In genomic region chr4:110201502-110201901, GRCh38 we compare ENCODE assay signal across 22 cellular contexts. TPM values are rescaled to one million over a fixed set of nuclear protein-coding genes. Genes with fewer than 3 reads are reported as not detected.
DNase-seq lines count a peak whose midpoint lies in the region; ATAC-seq and TF ChIP-seq lines count a peak whose summit lies in the region.
"Had no signal": no experiment of that assay in that cellular context is flagged by ENCODE, and none has a peak within 500 bp of the region (broad histone marks: within the 10 kb centered on the region; RNA-seq: fewer than 3 reads in every experiment).

No MANE protein-coding gene starts in this region.

- H3K9me2 ChIP-seq in GM23338 (ENCODE audit: insufficient read depth) = peaks cover 9% of the 10 kb centered on the region; the same call in 1 of the 2 replicates
- H3K9me2 ChIP-seq: SK-N-SH had no signal

- H2AFZ ChIP-seq in GM23338 = peak overlapping the region; percentile 93; the same call in 1 of the 2 replicates
- H2AFZ ChIP-seq: PC-9 had no signal

- no peak overlapping the region for H3K4me3 ChIP-seq in GM23338
- H3K4me3 ChIP-seq: PC-9 had no signal

- no peak overlapping the region for H3K4me2 ChIP-seq in GM23338
- H3K4me2 ChIP-seq: PC-9, SK-N-SH had no signal

- H3K27me3 Mint-ChIP-seq in GM23338 (ENCODE audit: insufficient read depth, low read depth, poor library complexity) = peaks cover 9% of the 10 kb centered on the region
- no peaks in the 10 kb centered on the region for H3K27me3 Mint-ChIP-seq in nephron (ENCODE audit: low read depth)

- no peak for ATAC-seq in GM23338

- no peaks in the 10 kb centered on the region for H3K27me3 ChIP-seq in GM23338 (ENCODE audit: insufficient read depth)
- H3K27me3 ChIP-seq: BE2C had no signal

- H3K9me3 Mint-ChIP-seq in GM23338 (peaks cover 2% of the 10 kb centered on the region; the same call in 2 of the 3 replicates), nephron (no peaks in the 10 kb centered on the region)
- H3K9me3 Mint-ChIP-seq: IgD-negative memory B cell had no signal

- peaks cover 4% of the 10 kb centered on the region; the same call in 2 of the 3 replicates for H3K36me3 Mint-ChIP-seq in GM23338 (ENCODE audit: low read depth)
- H3K36me3 Mint-ChIP-seq in nephron (ENCODE audit: low read depth) = no peaks in the 10 kb centered on the region
- H3K36me3 Mint-ChIP-seq: CD4-positive, CD25-positive, alpha-beta regulatory T cell; IgD-negative memory B cell had no signal

- H3K4me1 ChIP-seq in GM23338 (ENCODE audit: insufficient read depth) = peaks cover 16% of the 10 kb centered on the region

- H3K4me1 Mint-ChIP-seq in GM23338 (peaks cover 16% of the 10 kb centered on the region; the same call in 2 of the 3 replicates), nephron (peaks cover 18% of the 10 kb centered on the region)

- no peak overlapping the region for H3K27ac Mint-ChIP-seq in GM23338
- peak overlapping the region; percentile 38 to 66 (median 62) for H3K27ac Mint-ChIP-seq in nephron
- H3K27ac Mint-ChIP-seq: IgD-negative memory B cell had no signal

- no peak for DNase-seq in GM23338 (ENCODE audit: low spot score)
- peak; percentile 30 for DNase-seq in NCI-H2227 (lab: John Stamatoyannopoulos, UW; ENCODE audit: unreplicated experiment)
- peak; percentile 52 for DNase-seq in astrocyte of the hippocampus (ENCODE audit: low read depth, low spot score)
- DNase-seq in stimulated activated CD4-positive, alpha-beta T cell treated with anti-CD3 and anti-CD28 coated beads, Interleukin-12 subunit alpha, Interleukin-12 subunit beta, amount 100 ng/mL, for 4 hours = no peak
- DNase-seq in DMS 273 treated with DMSO at 0.1 percent for 48 hours (lab: John Stamatoyannopoulos, UW) = no peak
- DNase-seq in germinal center (ENCODE audit: low spot score) = no peak
- DNase-seq: BE2C; CD4-positive, CD25-positive, alpha-beta regulatory T cell; DMS79; GOT3; Karpas-422; NCI-H1417 treated with DMSO at 0.1 percent for 48 hours; NCI-H187; NCI-H2107; NCI-H345; NCI-H524 treated with DMSO at 0.1 percent for 48 hours; PC-9; SHP77 treated with DMSO at 0.1 percent for 48 hours; SK-N-SH had no signal

- no peak overlapping the region for H3K27ac ChIP-seq in GM23338 (ENCODE audit: low read depth)
- H3K27ac ChIP-seq: PC-9, RWPE1 had no signal

- H3K4me3 Mint-ChIP-seq in GM23338 (no peak overlapping the region), nephron (no peak overlapping the region)

- H3K36me3 ChIP-seq in GM23338 (ENCODE audit: insufficient read depth) = no peaks in the 10 kb centered on the region
- H3K36me3 ChIP-seq: BE2C had no signal

- H3F3A ChIP-seq in GM23338 (replicated peaks; ENCODE audit: low read depth) = 0 out of 2 replicates have a peak, but pooled peaks cover 8% of the 10 kb centered on the region

- TF ChIP-seq CTCF in GM23338 (conservative IDR thresholded peaks at IDR 0.05; ENCODE audit: low read depth in 2 of 2) = no peak
- no peak for TF ChIP-seq CTCF in nephron (IDR thresholded peaks at IDR 0.05; ENCODE audit: unreplicated experiment in 3 of 3)

- H4K20me1 ChIP-seq in GM23338 (replicated peaks; ENCODE audit: insufficient read depth) = no peaks in the 10 kb centered on the region

- peaks cover 19% of the 10 kb centered on the region for H3K79me2 ChIP-seq in GM23338 (replicated peaks; ENCODE audit: insufficient read depth)

TF ChIP-seq in GM23338, 12 proteins besides CTCF, POLR2A, EP300 and RAD21:
- TF ChIP-seq REST (IDR thresholded peaks at IDR 0.05; ENCODE audit: unreplicated experiment) = no peak
- TF ChIP-seq ZNF331 (CRISPR knock-in tag; IDR thresholded peaks at IDR 0.05; ENCODE audit: low read depth) = no peak
- no peak for TF ChIP-seq CREB1 (CRISPR knock-in tag; IDR thresholded peaks at IDR 0.05; ENCODE audit: low read depth)
- no peak for TF ChIP-seq JUNB (IDR thresholded peaks at IDR 0.05; ENCODE audit: unreplicated experiment)
- no peak for TF ChIP-seq NANOG (IDR thresholded peaks at IDR 0.05; ENCODE audit: borderline replicate concordance)
- TF ChIP-seq ZNF462 (CRISPR knock-in tag; IDR thresholded peaks at IDR 0.05) = no peak
- TF ChIP-seq EZH2phosphoT487 (IDR thresholded peaks at IDR 0.05; ENCODE audit: unreplicated experiment) = no peak
- TF ChIP-seq POLR2AphosphoS5 (IDR thresholded peaks at IDR 0.05; ENCODE audit: low read depth) = no peak
- TF ChIP-seq STAT1 (IDR thresholded peaks at IDR 0.05; ENCODE audit: unreplicated experiment) = no peak
- no peak for TF ChIP-seq ZNF114 (CRISPR knock-in tag; IDR thresholded peaks at IDR 0.05)

RNA-seq across cellular contexts. Expression of gene ELOVL6, which starts 3.1 kb away (rescaled TPM):
- 84.6 and 89.5 TPM in 2 replicates for total RNA-seq in GM23338 (2014; rRNA removed; shearing (Covaris generic))
- 74.5 and 82.7 TPM in 2 replicates for polyA plus RNA-seq in GM23338 (2016; fragmentation: Nextera tagmentation; extraction: Ambion mirVana)

Comparison
In these comparisons a context has a peak if more than half of its experiments do, and no peak if none do; other contexts are left out.
1. DNase-seq: peak in NCI-H2227 (single experiment) and astrocyte of the hippocampus (single experiment); none in GM23338 (single experiment), stimulated activated CD4-positive, alpha-beta T cell treated with anti-CD3 and anti-CD28 coated beads, Interleukin-12 subunit alpha, Interleukin-12 subunit beta, amount 100 ng/mL, for 4 hours (single experiment), DMS 273 treated with DMSO at 0.1 percent for 48 hours (single experiment) and germinal center (single experiment).